8 cellular contexts compared by ENCODE assay signal in genomic region chr1:156814571-156815260, GRCh38. TPM values are rescaled to one million over a fixed set of nuclear protein-coding genes. Genes with fewer than 3 reads are reported as not detected.
A peak's percentile ranks its signal among the peaks of the same experiment; 100 is the strongest.
DNase-seq lines count a peak whose midpoint lies in the region; ATAC-seq, FAIRE-seq and TF ChIP-seq lines count a peak whose summit lies in the region.

No MANE protein-coding gene starts in this region.

- H3K9me3 ChIP-seq in BLaER1 = no peaks in the 10 kb centered on the region
- no peaks in the 10 kb centered on the region for H3K9me3 ChIP-seq in body of pancreas

- peak overlapping the region; percentile 100 for H3K27ac Mint-ChIP-seq in T-helper 2 cell treated with Interferon-gamma antibody and Interleukin-4, amounts not matched to agents 5 μg/mL and 100 μg/mL, for 36 hours
- H3K27ac Mint-ChIP-seq in chondrocyte (ENCODE audit: unreplicated experiment) = no peak overlapping the region
- H3K27ac Mint-ChIP-seq in naive thymus-derived CD8-positive, alpha-beta T cell = peak overlapping the region; percentile 95 to 100 (median 98)

- peaks cover 51% of the 10 kb centered on the region for H3K4me1 Mint-ChIP-seq in T-helper 2 cell treated with Interferon-gamma antibody and Interleukin-4, amounts not matched to agents 5 μg/mL and 100 μg/mL, for 36 hours (ENCODE audit: low read depth)
- H3K4me1 Mint-ChIP-seq in chondrocyte (ENCODE audit: low read depth) = peaks cover 21% of the 10 kb centered on the region
- peaks cover 44 to 68% (median 64%) of the 10 kb centered on the region in 4 donors for H3K4me1 Mint-ChIP-seq in naive thymus-derived CD8-positive, alpha-beta T cell

- ATAC-seq in naive thymus-derived CD8-positive, alpha-beta T cell = no peak
- ATAC-seq in GM21515 (IDR thresholded peaks at IDR 0.05; ENCODE audit: unreplicated experiment) (no peak), body of pancreas (no peak)

- POLR2A ChIA-PET in naive thymus-derived CD8-positive, alpha-beta T cell (lab: Charles Lee) = interaction anchor here (1.0 to 1.7 kb wide), 2 partner anchors 12 to 34 kb away, joined by 4 to 5 read pairs; no protein-coding TSS in a partner anchor

- WGBS in body of pancreas, 2 donors = 83 to 85% methylated on average over 3 to 7 of the region's 7 CpGs

- peak overlapping the region; percentile 100 for H3K4me2 ChIP-seq in BLaER1

- H3K27ac ChIP-seq in BLaER1 (peak overlapping the region; percentile 92), body of pancreas (no peak overlapping the region)

- no peaks in the 10 kb centered on the region for H3K9me3 Mint-ChIP-seq in T-helper 2 cell treated with Interferon-gamma antibody and Interleukin-4, amounts not matched to agents 5 μg/mL and 100 μg/mL, for 36 hours
- H3K9me3 Mint-ChIP-seq in chondrocyte (ENCODE audit: low read depth) = no peaks in the 10 kb centered on the region
- H3K9me3 Mint-ChIP-seq in naive thymus-derived CD8-positive, alpha-beta T cell = no peaks in the 10 kb centered on the region

- no peaks in the 10 kb centered on the region for H3K27me3 Mint-ChIP-seq in T-helper 2 cell treated with Interferon-gamma antibody and Interleukin-4, amounts not matched to agents 5 μg/mL and 100 μg/mL, for 36 hours (ENCODE audit: low read depth)
- peaks cover 15% of the 10 kb centered on the region for H3K27me3 Mint-ChIP-seq in chondrocyte (ENCODE audit: low read depth)
- peaks cover 0 to 5% (median 0%) of the 10 kb centered on the region in 5 donors for H3K27me3 Mint-ChIP-seq in naive thymus-derived CD8-positive, alpha-beta T cell

- H3K36me3 Mint-ChIP-seq in T-helper 2 cell treated with Interferon-gamma antibody and Interleukin-4, amounts not matched to agents 5 μg/mL and 100 μg/mL, for 36 hours (ENCODE audit: low read depth) = peaks cover 43% of the 10 kb centered on the region
- H3K36me3 Mint-ChIP-seq in chondrocyte (ENCODE audit: low read depth) = no peaks in the 10 kb centered on the region
- H3K36me3 Mint-ChIP-seq in naive thymus-derived CD8-positive, alpha-beta T cell = peaks cover 0 to 29% (median 8%) of the 10 kb centered on the region in 3 donors

- H3K4me1 ChIP-seq in BLaER1 (peaks cover 62% of the 10 kb centered on the region), body of pancreas (peaks cover 13% of the 10 kb centered on the region)

- intact Hi-C loops in body of pancreas (cut with DNase I) = no loop called here

- H3K9ac ChIP-seq in BLaER1 = peak overlapping the region; percentile 81

- no peaks in the 10 kb centered on the region for H4K20me1 ChIP-seq in BLaER1

- DNase-seq in T-helper 2 cell treated with Interferon-gamma antibody and Interleukin-4, amounts not matched to agents 5 μg/mL and 100 μg/mL, for 36 hours (ENCODE audit: low spot score) = peak; percentile 51
- DNase-seq in chondrocyte (ENCODE audit: low spot score) (no peak), SHP77 (lab: John Stamatoyannopoulos, UW) (no peak), GM19239 (ENCODE audit: insufficient read length, low spot score) (no peak), body of pancreas (no peak)
- DNase-seq in naive thymus-derived CD8-positive, alpha-beta T cell = peak in 3 of 10 donors; percentile 10 to 60 (median 18)

- H3K36me3 ChIP-seq in BLaER1 = peaks cover 17% of the 10 kb centered on the region
- no peaks in the 10 kb centered on the region for H3K36me3 ChIP-seq in body of pancreas (replicated peaks in 1 of 2; ENCODE audit: insufficient read depth in 1 of 2, low read depth in 2 of 2)

- H3K4me3 Mint-ChIP-seq in T-helper 2 cell treated with Interferon-gamma antibody and Interleukin-4, amounts not matched to agents 5 μg/mL and 100 μg/mL, for 36 hours = peak overlapping the region; percentile 93
- peak overlapping the region; percentile 49 for H3K4me3 Mint-ChIP-seq in chondrocyte (ENCODE audit: unreplicated experiment)
- peak overlapping the region; percentile 79 to 94 (median 90) for H3K4me3 Mint-ChIP-seq in naive thymus-derived CD8-positive, alpha-beta T cell

- TF ChIP-seq POLR2A in body of pancreas (IDR thresholded peaks at IDR 0.05) = no peak

- FAIRE-seq in GM19239 (lab: Jason Lieb, UNC) = no peak

- H3K27me3 ChIP-seq in BLaER1 (no peaks in the 10 kb centered on the region), body of pancreas (no peaks in the 10 kb centered on the region)

- TF ChIP-seq CTCF in chondrocyte (IDR thresholded peaks at IDR 0.05) = no peak
- TF ChIP-seq CTCF in body of pancreas (IDR thresholded peaks at IDR 0.05) = no peak

- peak overlapping the region; percentile 72 for H3K4me3 ChIP-seq in BLaER1
- no peak overlapping the region for H3K4me3 ChIP-seq in body of pancreas

RNA-seq across cellular contexts. Expression of gene SH2D2A, which starts 1.9 kb away (rescaled TPM):
- total RNA-seq in chondrocyte (not detected in 3 replicates), body of pancreas (under 1 TPM in 1 of 2 donors, not detected in 1; 0.99 TPM)
- total RNA-seq in naive thymus-derived CD8-positive, alpha-beta T cell = 10 to 100 TPM; 24.3 to 24.7 TPM
- 10 to 100 TPM; 23.6 to 31.5 (median 25.6) TPM for polyA plus RNA-seq in naive thymus-derived CD8-positive, alpha-beta T cell

RNA-seq across cellular contexts. Expression of gene INSRR, which starts 44.2 kb away (rescaled TPM):
- total RNA-seq in chondrocyte (not detected in 3 replicates), body of pancreas (under 1 TPM in 1 of 2 donors, not detected in 1; under 0.01 TPM)
- not detected for total RNA-seq in naive thymus-derived CD8-positive, alpha-beta T cell
- polyA plus RNA-seq in naive thymus-derived CD8-positive, alpha-beta T cell = not detected

RNA-seq across cellular contexts. Expression of gene NTRK1, which starts 45.9 kb away (rescaled TPM):
- not detected in 3 replicates for total RNA-seq in chondrocyte
- not detected for total RNA-seq in naive thymus-derived CD8-positive, alpha-beta T cell
- polyA plus RNA-seq in naive thymus-derived CD8-positive, alpha-beta T cell = under 1 TPM in 2 of 3 donors, not detected in 1; 0.14 to 0.25 TPM
- total RNA-seq in body of pancreas = under 1 TPM in 1 of 2 donors, not detected in 1; 0.99 TPM

RNA-seq across cellular contexts. Expression of gene PRCC, which starts 47.4 kb away (rescaled TPM):
- total RNA-seq in chondrocyte (57.0 to 61.7 TPM (median 60.9 TPM) in 3 replicates), body of pancreas (10 to 100 TPM; 19.2 to 28.3 TPM)
- total RNA-seq in naive thymus-derived CD8-positive, alpha-beta T cell = 10 to 100 TPM; 59.5 to 64.0 TPM
- 10 to 100 TPM; 22.9 to 55.7 (median 39.9) TPM for polyA plus RNA-seq in naive thymus-derived CD8-positive, alpha-beta T cell

Comparison
In these comparisons a context has a peak if more than half of its experiments do, and no peak if none do; other contexts are left out.
1. RNA of gene SH2D2A, which starts 1.9 kb away (total RNA-seq): 24.3 to 24.7 TPM in naive thymus-derived CD8-positive, alpha-beta T cell; 0.99 TPM in body of pancreas and not detected in chondrocyte; every median in the first group is over 10 times any median in the second.
2. Peak in every context shown above with its lines, with median percentiles within 50 percentile points of each other: H3K4me3 Mint-ChIP-seq.